In the genomic region with DNA sequence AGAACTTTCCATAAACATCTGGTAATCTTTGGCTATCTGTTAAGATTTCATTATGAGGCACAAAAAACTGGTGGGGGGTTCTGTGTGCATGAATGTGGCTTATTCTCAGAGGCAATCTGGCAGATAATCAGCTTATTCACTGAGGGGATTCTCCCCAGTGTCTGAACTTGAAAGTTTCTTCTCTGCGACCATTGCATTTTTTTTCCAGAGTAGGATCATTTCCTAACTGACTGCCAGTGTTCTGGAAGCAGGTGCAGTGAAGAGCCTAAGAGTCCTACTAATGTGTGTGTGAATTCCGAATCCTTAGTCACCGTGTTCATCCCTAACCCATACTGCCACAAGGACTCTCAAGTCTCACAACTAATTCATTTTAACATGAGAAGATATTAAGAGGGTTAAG, we compare ENCODE assay signal across 9 cellular contexts.
DNase-seq lines count a peak whose midpoint lies in the region; ATAC-seq lines count a peak whose summit lies in the region.
"Had no signal": no experiment of that assay in that cellular context is flagged by ENCODE, and none has a peak within 500 bp of the region (broad histone marks: within the 10 kb centered on the region; RNA-seq: fewer than 3 reads in every experiment).

No MANE protein-coding gene starts in this region.

- H3K27me3 Mint-ChIP-seq in stimulated activated naive CD8-positive, alpha-beta T cell treated with anti-CD3 and anti-CD28 coated beads, Interleukin-15, Interleukin-2, amounts not matched to agents 100 ng/mL and 50 ng/mL, for 24 hours: no peaks in the 10 kb centered on the region
- no peaks in the 10 kb centered on the region for H3K27me3 Mint-ChIP-seq in activated T-helper 17 cell treated with anti-CD3 and anti-CD28 coated beads, Interleukin-2, amount 50 U/mL, for 72 hours

- no peak for DNase-seq in stimulated activated naive CD8-positive, alpha-beta T cell treated with anti-CD3 and anti-CD28 coated beads, Interleukin-15, Interleukin-2, amounts not matched to agents 100 U/mL and 50 U/mL, for 24 hours
- DNase-seq in myocyte (ENCODE audit: low read depth) (peak; percentile 34), Kasumi-1 (lab: John Stamatoyannopoulos, UW) (no peak), mesendoderm (no peak)
- DNase-seq: KG1 had no signal

- H4K5ac ChIP-seq in mesendoderm (ENCODE audit: low read length): no peak overlapping the region

- H3K4me2 ChIP-seq in mesendoderm (ENCODE audit: low read length): no peak overlapping the region

- no peaks in the 10 kb centered on the region for H3K36me3 ChIP-seq in mesendoderm (ENCODE audit: control insufficient read depth, insufficient read depth, low read length)

- H3K79me2 ChIP-seq in mesendoderm (ENCODE audit: control insufficient read depth, insufficient read depth, low read length): no peaks in the 10 kb centered on the region

- no peak overlapping the region for H3K56ac ChIP-seq in mesendoderm (ENCODE audit: low read length)

- H3K18ac ChIP-seq in mesendoderm (ENCODE audit: low read length): no peak overlapping the region

- no peak for ATAC-seq in stimulated activated naive CD8-positive, alpha-beta T cell treated with anti-CD3 and anti-CD28 coated beads, Interleukin-15, Interleukin-2, amounts not matched to agents 100 U/mL and 50 U/mL, for 24 hours
- ATAC-seq in activated T-helper 17 cell treated with anti-CD3 and anti-CD28 coated beads, Interleukin-2, amount 50 U/mL, for 72 hours (replicated peaks): peak; percentile 22
- no peak for ATAC-seq in GM19395 (IDR thresholded peaks at IDR 0.05; ENCODE audit: unreplicated experiment)
- no peak for ATAC-seq in HG03095 (IDR thresholded peaks at IDR 0.05; ENCODE audit: unreplicated experiment)

- no peak overlapping the region for H3K9ac ChIP-seq in mesendoderm (ENCODE audit: low read length)

- H3K27ac ChIP-seq in mesendoderm (ENCODE audit: low read depth, low read length): no peak overlapping the region

- no peak overlapping the region for H2BK120ac ChIP-seq in mesendoderm (ENCODE audit: low read depth, low read length)

- H3K4me3 Mint-ChIP-seq in stimulated activated naive CD8-positive, alpha-beta T cell treated with anti-CD3 and anti-CD28 coated beads, Interleukin-15, Interleukin-2, amounts not matched to agents 100 ng/mL and 50 ng/mL, for 24 hours: peak overlapping the region; percentile 84
- peak overlapping the region; percentile 93 for H3K4me3 Mint-ChIP-seq in activated T-helper 17 cell treated with anti-CD3 and anti-CD28 coated beads, Interleukin-2, amount 50 U/mL, for 72 hours

- H4K8ac ChIP-seq in mesendoderm (ENCODE audit: low read depth, low read length): no peak overlapping the region

- H3K4me1 Mint-ChIP-seq in stimulated activated naive CD8-positive, alpha-beta T cell treated with anti-CD3 and anti-CD28 coated beads, Interleukin-15, Interleukin-2, amounts not matched to agents 100 ng/mL and 50 ng/mL, for 24 hours (ENCODE audit: low read depth): peaks cover 60% of the 10 kb centered on the region
- peaks cover 32% of the 10 kb centered on the region for H3K4me1 Mint-ChIP-seq in activated T-helper 17 cell treated with anti-CD3 and anti-CD28 coated beads, Interleukin-2, amount 50 U/mL, for 72 hours

- H2BK5ac ChIP-seq in mesendoderm (ENCODE audit: low read length): no peak overlapping the region

- H2BK15ac ChIP-seq in mesendoderm (replicated peaks; ENCODE audit: low read depth): no peak overlapping the region

- H3K27ac Mint-ChIP-seq in stimulated activated naive CD8-positive, alpha-beta T cell treated with anti-CD3 and anti-CD28 coated beads, Interleukin-15, Interleukin-2, amounts not matched to agents 100 ng/mL and 50 ng/mL, for 24 hours: peak overlapping the region; percentile 99
- H3K27ac Mint-ChIP-seq in activated T-helper 17 cell treated with anti-CD3 and anti-CD28 coated beads, Interleukin-2, amount 50 U/mL, for 72 hours: peak overlapping the region; percentile 97

- H3K79me1 ChIP-seq in mesendoderm (ENCODE audit: low read length): no peaks in the 10 kb centered on the region

- peaks cover 4% of the 10 kb centered on the region for H3K9me3 Mint-ChIP-seq in stimulated activated naive CD8-positive, alpha-beta T cell treated with anti-CD3 and anti-CD28 coated beads, Interleukin-15, Interleukin-2, amounts not matched to agents 100 ng/mL and 50 ng/mL, for 24 hours
- peaks cover 5% of the 10 kb centered on the region for H3K9me3 Mint-ChIP-seq in activated T-helper 17 cell treated with anti-CD3 and anti-CD28 coated beads, Interleukin-2, amount 50 U/mL, for 72 hours

- no peaks in the 10 kb centered on the region for H3K4me1 ChIP-seq in mesendoderm (ENCODE audit: control insufficient read depth, low read depth, low read length)

- no CpG with 5 or more reads among the region's 3 CpGs for WGBS in mesendoderm (ENCODE audit: extremely low coverage, insufficient coverage, low lambda C conversion rate)

- no peaks in the 10 kb centered on the region for H3K27me3 ChIP-seq in mesendoderm (ENCODE audit: insufficient read depth, low read length, poor library complexity)

- H3K4ac ChIP-seq in mesendoderm (ENCODE audit: low read depth, low read length): no peak overlapping the region

- H2AK5ac ChIP-seq in mesendoderm (ENCODE audit: low read length): no peak overlapping the region

- H3K23ac ChIP-seq in mesendoderm (ENCODE audit: low read length): no peak overlapping the region

- no peak overlapping the region for H3K4me3 ChIP-seq in mesendoderm (ENCODE audit: low read length)

- H3K36me3 Mint-ChIP-seq in stimulated activated naive CD8-positive, alpha-beta T cell treated with anti-CD3 and anti-CD28 coated beads, Interleukin-15, Interleukin-2, amounts not matched to agents 100 ng/mL and 50 ng/mL, for 24 hours (ENCODE audit: low read depth): no peaks in the 10 kb centered on the region
- no peaks in the 10 kb centered on the region for H3K36me3 Mint-ChIP-seq in activated T-helper 17 cell treated with anti-CD3 and anti-CD28 coated beads, Interleukin-2, amount 50 U/mL, for 72 hours (ENCODE audit: low read depth)
